In genomic region chr2:164479460-164479859, GRCh38 we compare ENCODE assay signal across 1 cellular context.
TF ChIP-seq lines count a peak whose summit lies in the region.

No MANE protein-coding gene starts in this region.

TF ChIP-seq in IMR-90, 13 proteins besides CTCF, POLR2A, EP300 and RAD21 (continued from another document):
- TF ChIP-seq ELK1 (IDR thresholded peaks at IDR 0.05; ENCODE audit: borderline replicate concordance, low read depth, low read length) = no peak
